Comparison of ENCODE assay signal across 22 cellular contexts in the genomic region with DNA sequence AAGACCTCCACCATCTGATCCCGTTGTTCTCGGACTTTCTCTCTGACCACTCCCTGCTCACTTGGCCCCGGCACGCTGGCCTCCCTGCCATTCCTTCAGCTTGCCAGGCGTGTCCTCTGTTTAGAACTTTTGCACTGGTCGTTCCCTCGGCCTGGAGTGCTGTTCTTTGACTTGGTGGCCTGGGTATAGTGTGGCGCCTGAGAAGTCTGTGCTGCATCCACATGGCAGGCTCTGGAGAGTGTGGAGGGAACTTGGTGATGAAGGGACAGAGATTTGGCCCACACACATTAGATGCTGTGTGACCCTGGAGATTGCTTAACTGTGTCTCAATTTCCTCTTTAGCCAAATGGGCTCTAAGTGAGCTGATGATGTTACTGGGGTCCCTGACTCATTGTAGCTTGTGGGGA. TPM values are rescaled to one million over a fixed set of nuclear protein-coding genes. Genes with fewer than 3 reads are reported as not detected.
A peak's percentile ranks its signal among the peaks of the same experiment; 100 is the strongest.
DNase-seq lines count a peak whose midpoint lies in the region; ATAC-seq, FAIRE-seq and TF ChIP-seq lines count a peak whose summit lies in the region.
"Had no signal": no experiment of that assay in that cellular context is flagged by ENCODE, and none has a peak within 500 bp of the region (broad histone marks: within the 10 kb centered on the region; RNA-seq: fewer than 3 reads in every experiment).

No MANE protein-coding gene starts in this region.

- DNase-seq in Right ventricle myocardium inferior (ENCODE audit: missing footprints): no peak
- DNase-seq in right atrium auricular region (ENCODE audit: low spot score): no peak
- DNase-seq in RPMI7951 (ENCODE audit: low read depth): peak; percentile 45
- DNase-seq in kidney: peak; percentile 35
- peak; percentile 40 for DNase-seq in spleen
- DNase-seq in activated naive CD4-positive, alpha-beta T cell treated with anti-CD3 and anti-CD28 coated beads, Interleukin-2, amount 10 ng/mL, durations not matched to agents 7 days and 5 days: no peak
- DNase-seq in activated T-cell treated with anti-CD3 and anti-CD28 coated beads, Interleukin-2, amount 50 U/mL, for 4 hours: no peak
- DNase-seq in gastrocnemius medialis: no peak
- DNase-seq: activated CD4-positive, alpha-beta T cell treated with anti-CD3 and anti-CD28 coated beads for 4 hours; activated naive CD8-positive, alpha-beta T cell treated with anti-CD3 and anti-CD28 coated beads for 36 hours; effector memory CD8-positive, alpha-beta T cell; glutamatergic neuron; left colon; MM.1S; NCI-H187 treated with DMSO at 0.1 percent for 48 hours; NCI-H774; stimulated activated CD8-positive, alpha-beta memory T cell treated with anti-CD3 and anti-CD28 coated beads, Interleukin-4, amount 100 ng/mL, for 48 hours; uterus had no signal

- peaks cover 0 to 10% of the 10 kb centered on the region in 2 donors for H3K4me1 ChIP-seq in right atrium auricular region
- no peaks in the 10 kb centered on the region for H3K4me1 ChIP-seq in kidney (ENCODE audit: control insufficient read depth in 1 of 2, insufficient read depth in 1 of 2, low read depth in 1 of 2, low read length in 2 of 2)
- H3K4me1 ChIP-seq in spleen: peaks cover 0 to 27% (median 6%) of the 10 kb centered on the region in 6 donors
- H3K4me1 ChIP-seq in gastrocnemius medialis: no peaks in the 10 kb centered on the region
- H3K4me1 ChIP-seq: uterus had no signal

- H3K9me3 Mint-ChIP-seq in activated naive CD4-positive, alpha-beta T cell treated with anti-CD3 and anti-CD28 coated beads, Interleukin-2, amount 10 ng/mL, durations not matched to agents 7 days and 5 days: no peaks in the 10 kb centered on the region
- H3K9me3 Mint-ChIP-seq in activated T-cell treated with anti-CD3 and anti-CD28 coated beads, Interleukin-2, amount 50 U/mL, for 4 hours: no peaks in the 10 kb centered on the region
- H3K9me3 Mint-ChIP-seq: activated naive CD8-positive, alpha-beta T cell treated with anti-CD3 and anti-CD28 coated beads for 36 hours; effector memory CD8-positive, alpha-beta T cell had no signal

- intact Hi-C loops in Right ventricle myocardium inferior (cut with DNase I): no loop called here
- intact Hi-C loops in kidney (cut with DNase I): no loop called here
- intact Hi-C loops in spleen (cut with DNase I; ENCODE audit: low total_unique reads): no loop called here
- intact Hi-C loops in gastrocnemius medialis (cut with DNase I; ENCODE audit: low total_unique reads): no loop called here

- H3K36me3 Mint-ChIP-seq in activated naive CD4-positive, alpha-beta T cell treated with anti-CD3 and anti-CD28 coated beads, Interleukin-2, amount 10 ng/mL, durations not matched to agents 7 days and 5 days: no peaks in the 10 kb centered on the region
- no peaks in the 10 kb centered on the region for H3K36me3 Mint-ChIP-seq in activated T-cell treated with anti-CD3 and anti-CD28 coated beads, Interleukin-2, amount 50 U/mL, for 4 hours (ENCODE audit: insufficient read depth)
- H3K36me3 Mint-ChIP-seq: activated naive CD8-positive, alpha-beta T cell treated with anti-CD3 and anti-CD28 coated beads for 36 hours had no signal

- H3K27ac ChIP-seq in right atrium auricular region (no peak overlapping the region), kidney (ENCODE audit: low read depth in 2 of 2, low read length in 2 of 2) (no peak overlapping the region), spleen (no peak overlapping the region), gastrocnemius medialis (no peak overlapping the region)
- H3K27ac ChIP-seq: uterus had no signal

- H3K9me3 ChIP-seq in right atrium auricular region: no peaks in the 10 kb centered on the region
- peaks cover 0 to 5% of the 10 kb centered on the region in 2 donors for H3K9me3 ChIP-seq in kidney (ENCODE audit: control insufficient read depth in 1 of 2, low read length in 2 of 2)
- H3K9me3 ChIP-seq in spleen: no peaks in the 10 kb centered on the region
- H3K9me3 ChIP-seq in gastrocnemius medialis: no peaks in the 10 kb centered on the region
- H3K9me3 ChIP-seq: uterus had no signal

- no peaks in the 10 kb centered on the region for H3K4me1 Mint-ChIP-seq in activated naive CD4-positive, alpha-beta T cell treated with anti-CD3 and anti-CD28 coated beads, Interleukin-2, amount 10 ng/mL, durations not matched to agents 7 days and 5 days
- no peaks in the 10 kb centered on the region for H3K4me1 Mint-ChIP-seq in activated T-cell treated with anti-CD3 and anti-CD28 coated beads, Interleukin-2, amount 50 U/mL, for 4 hours (ENCODE audit: low read depth)
- H3K4me1 Mint-ChIP-seq: activated naive CD8-positive, alpha-beta T cell treated with anti-CD3 and anti-CD28 coated beads for 36 hours had no signal

- H3K9ac ChIP-seq in kidney (ENCODE audit: low read length in 2 of 2): no peak overlapping the region

- H3K27me3 Mint-ChIP-seq in activated naive CD4-positive, alpha-beta T cell treated with anti-CD3 and anti-CD28 coated beads, Interleukin-2, amount 10 ng/mL, durations not matched to agents 7 days and 5 days: peaks cover 31% of the 10 kb centered on the region
- peaks cover 16% of the 10 kb centered on the region for H3K27me3 Mint-ChIP-seq in activated T-cell treated with anti-CD3 and anti-CD28 coated beads, Interleukin-2, amount 50 U/mL, for 4 hours (ENCODE audit: low read depth)

- CTCF ChIA-PET in activated naive CD4-positive, alpha-beta T cell treated with anti-CD3 and anti-CD28 coated beads, Interleukin-2, amount 10 ng/mL, durations not matched to agents 7 days and 5 days (lab: Charles Lee): interaction anchor here (0.9 to 1.0 kb wide), 2 partner anchors 43 to 81 kb away, joined by 3 to 4 read pairs; no protein-coding TSS in a partner anchor

- in situ Hi-C loops in gastrocnemius medialis (cut with MboI; ENCODE audit: low sequenced_read_pairs in 4 of 4): loop anchor here in 1 of 4 donors (25.0 kb wide), 1 partner anchor 591 kb away; no protein-coding TSS in a partner anchor

- ATAC-seq in Right ventricle myocardium inferior (peak; percentile 36), gastrocnemius medialis (no peak)
- no peak for ATAC-seq in activated T-cell treated with anti-CD3 and anti-CD28 coated beads, Interleukin-2, amount 50 U/mL, for 4 hours
- ATAC-seq: effector memory CD8-positive, alpha-beta T cell; K562; left colon had no signal

- H3K27me3 ChIP-seq in right atrium auricular region (no peaks in the 10 kb centered on the region), spleen (replicated peaks in 1 of 7) (no peaks in the 10 kb centered on the region), gastrocnemius medialis (no peaks in the 10 kb centered on the region)
- H3K27me3 ChIP-seq: uterus had no signal

- TF ChIP-seq POLR2A in spleen (IDR thresholded peaks at IDR 0.05): no peak
- TF ChIP-seq POLR2A in gastrocnemius medialis (IDR thresholded peaks at IDR 0.05): no peak

- no peak overlapping the region for H3K4me3 ChIP-seq in right atrium auricular region
- no peak overlapping the region for H3K4me3 ChIP-seq in kidney (ENCODE audit: low read length in 2 of 2)
- H3K4me3 ChIP-seq in spleen: no peak overlapping the region
- no peak overlapping the region for H3K4me3 ChIP-seq in gastrocnemius medialis
- H3K4me3 ChIP-seq: K562, uterus had no signal

- no peaks in the 10 kb centered on the region for H3K36me3 ChIP-seq in right atrium auricular region
- no peaks in the 10 kb centered on the region for H3K36me3 ChIP-seq in kidney (ENCODE audit: control insufficient read depth in 1 of 2, insufficient read depth in 2 of 2, low read length in 2 of 2)
- no peaks in the 10 kb centered on the region for H3K36me3 ChIP-seq in spleen
- no peaks in the 10 kb centered on the region for H3K36me3 ChIP-seq in gastrocnemius medialis
- H3K36me3 ChIP-seq: uterus had no signal

- no peak overlapping the region for H3K4me3 Mint-ChIP-seq in activated naive CD4-positive, alpha-beta T cell treated with anti-CD3 and anti-CD28 coated beads, Interleukin-2, amount 10 ng/mL, durations not matched to agents 7 days and 5 days
- no peak overlapping the region for H3K4me3 Mint-ChIP-seq in activated T-cell treated with anti-CD3 and anti-CD28 coated beads, Interleukin-2, amount 50 U/mL, for 4 hours
- H3K4me3 Mint-ChIP-seq: activated naive CD8-positive, alpha-beta T cell treated with anti-CD3 and anti-CD28 coated beads for 36 hours; effector memory CD8-positive, alpha-beta T cell had no signal

- no peak for FAIRE-seq in kidney (lab: Jason Lieb, UNC)
- FAIRE-seq: G401.6, H1, K562, RCC 7860 had no signal

- no peak for TF ChIP-seq CTCF in right atrium auricular region (IDR thresholded peaks at IDR 0.05)
- TF ChIP-seq CTCF in kidney (IDR thresholded peaks at IDR 0.05; ENCODE audit: borderline replicate concordance, extremely low read depth, insufficient read depth): no peak
- no peak for TF ChIP-seq CTCF in spleen (IDR thresholded peaks at IDR 0.05 in 8 of 11, conservative IDR thresholded peaks at IDR 0.05 in 3 of 11)
- no peak for TF ChIP-seq CTCF in gastrocnemius medialis (IDR thresholded peaks at IDR 0.05 in 4 of 5, conservative IDR thresholded peaks at IDR 0.05 in 1 of 5)

- H3K27ac Mint-ChIP-seq in activated naive CD4-positive, alpha-beta T cell treated with anti-CD3 and anti-CD28 coated beads, Interleukin-2, amount 10 ng/mL, durations not matched to agents 7 days and 5 days: no peak overlapping the region
- H3K27ac Mint-ChIP-seq: activated naive CD8-positive, alpha-beta T cell treated with anti-CD3 and anti-CD28 coated beads for 36 hours; effector memory CD8-positive, alpha-beta T cell had no signal

- WGBS in spleen, 5 donors: 83 to 92% (median 85%) methylated on average over 8 of the region's 8 CpGs

RNA-seq across cellular contexts. Expression of a gene that starts 13.0 kb away (rescaled TPM):
- 581 TPM for total RNA-seq in Right ventricle myocardium inferior
- 1,000 to 10,000 TPM in 1 of 2 donors, 100 to 1,000 TPM in 1; 680 to 1,303 TPM for total RNA-seq in right atrium auricular region
- total RNA-seq in RPMI7951 (2014; rRNA removed; shearing (Covaris generic)): 650 and 793 TPM in 2 replicates
- 611 TPM for total RNA-seq in kidney
- 44.6 TPM for polyA plus RNA-seq in kidney (ENCODE audit: insufficient read depth, low read depth, low replicate concordance)
- 100 to 1,000 TPM in 1 of 7 donors, 10 to 100 TPM in 6; 60.2 to 167 (median 87.6) TPM for total RNA-seq in spleen
- 10 to 100 TPM in 2 of 3 donors, 1 to 10 TPM in 1; 9.3 to 35.3 (median 19.8) TPM for polyA plus RNA-seq in spleen
- under 1 TPM; 0.52 to 0.71 (median 0.63) TPM for total RNA-seq in activated T-cell treated with anti-CD3 and anti-CD28 coated beads, Interleukin-2, amount 50 U/mL, for 4 hours
- total RNA-seq in gastrocnemius medialis: 100 to 1,000 TPM in 1 of 4 donors, 10 to 100 TPM in 3; 12.8 to 152 (median 58.4) TPM
- total RNA-seq: activated naive CD8-positive, alpha-beta T cell treated with anti-CD3 and anti-CD28 coated beads for 36 hours had no signal

Comparison
In these comparisons a context has a peak if more than half of its experiments do, and no peak if none do; other contexts are left out.
1. DNase-seq: peak in RPMI7951 (single experiment), kidney (single experiment) and spleen (single experiment); none in Right ventricle myocardium inferior (single experiment), right atrium auricular region (single experiment), activated naive CD4-positive, alpha-beta T cell treated with anti-CD3 and anti-CD28 coated beads, Interleukin-2, amount 10 ng/mL, durations not matched to agents 7 days and 5 days (single experiment), activated T-cell treated with anti-CD3 and anti-CD28 coated beads, Interleukin-2, amount 50 U/mL, for 4 hours (single experiment) and gastrocnemius medialis (0 of 2).
2. RNA of a gene that starts 13.0 kb away (total RNA-seq): 680 to 1,303 TPM in right atrium auricular region, 650 to 793 TPM in RPMI7951, 611 TPM in kidney (single experiment), 581 TPM in Right ventricle myocardium inferior (single experiment), 60.2 to 167 TPM in spleen and 12.8 to 152 TPM in gastrocnemius medialis; 0.52 to 0.71 TPM in activated T-cell treated with anti-CD3 and anti-CD28 coated beads, Interleukin-2, amount 50 U/mL, for 4 hours; every median in the first group is over 4 times any median in the second.